ENCODE assay signal across 8 cellular contexts in genomic region chr11:11621881-11622706, GRCh38. TPM values are rescaled to one million over a fixed set of nuclear protein-coding genes. Genes with fewer than 3 reads are reported as not detected.
DNase-seq lines count a peak whose midpoint lies in the region; ATAC-seq lines count a peak whose summit lies in the region.

GALNT18 (minus strand) TSS chr11:11622005.

- ATAC-seq in GM19043 (IDR thresholded peaks at IDR 0.05; ENCODE audit: low read depth, unreplicated experiment) (peak; percentile 97), HG03280 (IDR thresholded peaks at IDR 0.05; ENCODE audit: unreplicated experiment) (peak; percentile 97), left lobe of liver (peak; percentile 92)

- DNase-seq in Ammon's horn (ENCODE audit: low spot score), result peak; percentile 97
- peak; percentile 96 for DNase-seq in NCI-H345 (lab: John Stamatoyannopoulos, UW)
- DNase-seq in activated CD4-positive, alpha-beta T cell treated with anti-CD3 and anti-CD28 coated beads for 4 hours, result peak; percentile 42 to 56
- peak; percentile 86 for DNase-seq in cortex of kidney (lab: John Stamatoyannopoulos, UW)
- DNase-seq in left lobe of liver (ENCODE audit: low spot score), result peak; percentile 94
- peak; percentile 87 for DNase-seq in stimulated activated CD4-positive, alpha-beta T cell treated with anti-CD3 and anti-CD28 coated beads, Interleukin-1b, Interleukin-23, amount 100 ng/mL, for 48 hours

RNA-seq across cellular contexts. Expression of gene GALNT18, which starts in this region (rescaled TPM):
- 5.7 TPM for total RNA-seq in left lobe of liver

Comparison
In these comparisons a context has a peak if more than half of its experiments do, and no peak if none do; other contexts are left out.
1. Peak in every context shown above with its lines: DNase-seq and ATAC-seq.